11 cellular contexts compared by ENCODE assay signal in the genomic region with DNA sequence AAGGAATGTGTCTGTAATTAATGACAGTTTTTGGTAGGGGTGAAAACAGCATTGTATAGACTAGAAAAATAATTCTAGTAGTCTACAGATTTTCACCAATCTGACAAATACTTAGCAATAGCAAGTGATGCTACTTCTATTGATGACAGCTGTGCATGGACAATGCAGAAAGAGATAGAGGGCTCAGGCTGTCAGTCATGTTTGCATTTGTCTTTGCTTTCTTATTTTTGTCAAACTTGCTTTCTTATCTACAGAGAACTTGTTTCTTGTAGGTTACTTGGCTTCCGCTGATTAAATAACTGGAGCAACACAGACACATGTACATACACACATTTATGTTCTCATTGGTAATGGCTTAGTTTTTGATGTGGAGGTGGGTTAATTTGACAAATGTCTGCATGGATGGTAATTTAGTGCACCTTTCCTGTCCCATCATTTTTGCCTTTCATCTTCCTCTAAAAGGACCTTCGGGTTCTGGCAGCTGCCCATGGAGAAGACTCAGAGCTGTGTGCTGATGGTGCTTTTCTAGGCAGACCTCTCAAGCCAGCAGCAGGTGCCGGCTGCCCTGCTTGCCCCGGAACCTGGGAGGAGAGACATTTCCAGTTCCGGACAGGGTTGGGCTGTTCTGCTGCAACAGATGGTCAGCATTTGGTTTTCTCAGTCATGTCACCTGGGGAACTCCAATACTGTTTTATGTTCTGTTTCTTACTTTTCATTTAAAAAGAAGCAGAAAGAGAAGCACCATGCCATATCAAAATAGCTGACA. TPM values are rescaled to one million over a fixed set of nuclear protein-coding genes. Genes with fewer than 3 reads are reported as not detected.
DNase-seq lines count a peak whose midpoint lies in the region; ATAC-seq and TF ChIP-seq lines count a peak whose summit lies in the region.
"Had no signal": no experiment of that assay in that cellular context is flagged by ENCODE, and none has a peak within 500 bp of the region (broad histone marks: within the 10 kb centered on the region; RNA-seq: fewer than 3 reads in every experiment).

No MANE protein-coding gene starts in this region.

- no peak overlapping the region for H2AFZ ChIP-seq in Karpas-422 (ENCODE audit: low read length)

- no peak for TF ChIP-seq CTCF in GM13976 (IDR thresholded peaks at IDR 0.05; ENCODE audit: borderline replicate concordance, control extremely low read depth, extremely low read depth, insufficient read depth, missing control alignments)

- ATAC-seq in GM19395 (IDR thresholded peaks at IDR 0.05; ENCODE audit: unreplicated experiment): peak; percentile 72
- peak; percentile 43 for ATAC-seq in HG03060 (IDR thresholded peaks at IDR 0.05; ENCODE audit: low read depth, unreplicated experiment)
- ATAC-seq in activated CD8-positive, alpha-beta T cell treated with anti-CD3 and anti-CD28 coated beads, Interleukin-2, amount 10 ng/mL, durations not matched to agents 7 days and 5 days: peak; percentile 42

- no peak overlapping the region for H3K27ac ChIP-seq in Karpas-422 (ENCODE audit: low read length)
- H3K27ac ChIP-seq: VCaP had no signal

- peak overlapping the region; percentile 30 for H3K4me3 Mint-ChIP-seq in activated CD8-positive, alpha-beta T cell treated with anti-CD3 and anti-CD28 coated beads, Interleukin-2, amount 10 ng/mL, durations not matched to agents 7 days and 5 days
- no peak overlapping the region for H3K4me3 Mint-ChIP-seq in immature natural killer cell

- CTCF ChIA-PET in activated CD8-positive, alpha-beta T cell treated with anti-CD3 and anti-CD28 coated beads, Interleukin-2, amount 10 ng/mL, durations not matched to agents 7 days and 5 days (lab: Charles Lee): interaction anchor here (0.8 to 4.7 kb wide), 11 partner anchors 8 to 33 kb away, joined by 3 to 41 read pairs (median 5); a partner anchor contains a TSS

- 0 out of 2 replicates have a peak, but pooled peaks cover 2% of the 10 kb centered on the region for H3K27me3 ChIP-seq in Karpas-422 (ENCODE audit: low read length)

- no peak overlapping the region for H3K4me3 ChIP-seq in Karpas-422 (ENCODE audit: low read length)
- H3K4me3 ChIP-seq: lung had no signal

- no peaks in the 10 kb centered on the region for H3K9me2 ChIP-seq in Karpas-422 (replicated peaks; ENCODE audit: insufficient read depth, low read length)

- no peaks in the 10 kb centered on the region for H3K9me3 ChIP-seq in Karpas-422 (ENCODE audit: low read length)

- no peaks in the 10 kb centered on the region for H3K4me1 ChIP-seq in Karpas-422 (ENCODE audit: low read length)

- DNase-seq in GM13976 (ENCODE audit: low spot score) (peak; percentile 29), Karpas-422 (no peak), immature natural killer cell (no peak), GOT3 (lab: John Stamatoyannopoulos, UW) (no peak), dedifferentiated amniotic fluid mesenchymal stem cell (ENCODE audit: extremely low spot score) (no peak)
- no peak for DNase-seq in activated CD8-positive, alpha-beta T cell treated with anti-CD3 and anti-CD28 coated beads, Interleukin-2, amount 10 ng/mL, durations not matched to agents 7 days and 5 days
- DNase-seq: NCI-H2029 treated with DMSO at 0.1 percent for 48 hours had no signal

- no peaks in the 10 kb centered on the region for H3K79me2 ChIP-seq in Karpas-422 (ENCODE audit: low read length)

- H3K27me3 Mint-ChIP-seq in activated CD8-positive, alpha-beta T cell treated with anti-CD3 and anti-CD28 coated beads, Interleukin-2, amount 10 ng/mL, durations not matched to agents 7 days and 5 days (ENCODE audit: low read depth): no peaks in the 10 kb centered on the region
- peaks cover 0 to 6% (median 4%) of the 10 kb centered on the region in 3 donors for H3K27me3 Mint-ChIP-seq in immature natural killer cell (ENCODE audit: low read depth in 3 of 3)

- H3K9ac ChIP-seq in Karpas-422 (ENCODE audit: low read length): no peak overlapping the region

- H3K27ac Mint-ChIP-seq in activated CD8-positive, alpha-beta T cell treated with anti-CD3 and anti-CD28 coated beads, Interleukin-2, amount 10 ng/mL, durations not matched to agents 7 days and 5 days: peak overlapping the region; percentile 66
- H3K27ac Mint-ChIP-seq in immature natural killer cell: no peak overlapping the region

- POLR2A ChIA-PET in activated CD8-positive, alpha-beta T cell treated with anti-CD3 and anti-CD28 coated beads, Interleukin-2, amount 10 ng/mL, durations not matched to agents 7 days and 5 days (lab: Charles Lee): interaction anchor here (0.5 to 4.7 kb wide), 6 partner anchors 8 to 161 kb away, joined by 3 to 45 read pairs (median 7); a partner anchor contains a TSS

- H3K4me1 Mint-ChIP-seq in activated CD8-positive, alpha-beta T cell treated with anti-CD3 and anti-CD28 coated beads, Interleukin-2, amount 10 ng/mL, durations not matched to agents 7 days and 5 days (ENCODE audit: low read depth): peaks cover 76% of the 10 kb centered on the region
- no peaks in the 10 kb centered on the region for H3K4me1 Mint-ChIP-seq in immature natural killer cell

- no peaks in the 10 kb centered on the region for H4K20me1 ChIP-seq in Karpas-422 (ENCODE audit: insufficient read depth, low read depth, low read length)

- no peaks in the 10 kb centered on the region for H3K36me3 ChIP-seq in Karpas-422 (ENCODE audit: insufficient read depth, low read length)

- H3K9me3 Mint-ChIP-seq in activated CD8-positive, alpha-beta T cell treated with anti-CD3 and anti-CD28 coated beads, Interleukin-2, amount 10 ng/mL, durations not matched to agents 7 days and 5 days (ENCODE audit: insufficient read depth): peaks cover 8% of the 10 kb centered on the region
- H3K9me3 Mint-ChIP-seq in immature natural killer cell: peaks cover 0 to 2% (median 0%) of the 10 kb centered on the region in 6 donors

- peaks cover 41% of the 10 kb centered on the region for H3K36me3 Mint-ChIP-seq in activated CD8-positive, alpha-beta T cell treated with anti-CD3 and anti-CD28 coated beads, Interleukin-2, amount 10 ng/mL, durations not matched to agents 7 days and 5 days (ENCODE audit: low read depth)
- no peaks in the 10 kb centered on the region for H3K36me3 Mint-ChIP-seq in immature natural killer cell

- no peak overlapping the region for H3K4me2 ChIP-seq in Karpas-422 (ENCODE audit: low read depth, low read length, poor library complexity, severe bottlenecking)

- in situ Hi-C loops in GM13976 (cut with MboI; ENCODE audit: low sequenced_read_pairs, unreplicated experiment): loop anchor here (25.0 kb wide), 1 partner anchor 491 kb away; no protein-coding TSS in a partner anchor

RNA-seq across cellular contexts. Expression of a gene that starts 28.8 kb away (rescaled TPM):
- 10 to 100 TPM; 82.7 to 84.9 TPM for total RNA-seq in activated CD8-positive, alpha-beta T cell treated with anti-CD3 and anti-CD28 coated beads, Interleukin-2, amount 10 ng/mL, durations not matched to agents 7 days and 5 days
- total RNA-seq in Karpas-422 (2014; rRNA removed; shearing (Covaris generic); ENCODE audit: low replicate concordance): 0.04 and 1.6 TPM in 2 replicates
- 1 to 10 TPM in 2 of 3 donors, under 1 TPM in 1; 0.86 to 4.5 (median 1.8) TPM for polyA plus RNA-seq in immature natural killer cell

Comparison
In these comparisons a context has a peak if more than half of its experiments do, and no peak if none do; other contexts are left out.
1. RNA of a gene that starts 28.8 kb away (total RNA-seq): 82.7 to 84.9 TPM in activated CD8-positive, alpha-beta T cell treated with anti-CD3 and anti-CD28 coated beads, Interleukin-2, amount 10 ng/mL, durations not matched to agents 7 days and 5 days; 0.04 to 1.6 TPM in Karpas-422; every median in the first group is over 10 times any median in the second.
2. Peak in every context shown above with its lines, with median percentiles within 50 percentile points of each other: ATAC-seq.